Comparison of ENCODE assay signal across 24 cellular contexts in the genomic region with DNA sequence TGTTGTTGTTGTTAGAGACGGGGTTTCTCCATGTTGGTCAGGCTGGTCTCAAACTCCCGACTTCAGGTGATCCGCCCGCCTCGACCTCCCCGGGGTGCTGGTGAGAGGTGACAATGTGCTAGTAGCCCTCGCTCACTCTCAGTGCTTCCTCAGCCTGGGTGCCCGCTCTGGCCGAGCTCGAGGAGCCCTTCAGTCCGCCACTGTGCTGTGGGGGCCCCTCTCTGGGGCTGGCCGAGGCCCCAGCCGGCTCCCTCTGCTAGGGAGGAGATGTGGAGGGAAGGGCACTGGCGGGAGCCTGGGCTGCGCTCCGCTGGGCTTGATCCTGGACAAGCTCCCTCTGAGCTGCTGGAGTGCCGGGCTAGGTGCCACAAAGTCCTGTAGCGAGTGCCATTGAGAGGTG. TPM values are rescaled to one million over a fixed set of nuclear protein-coding genes. Genes with fewer than 3 reads are reported as not detected.
A peak's percentile ranks its signal among the peaks of the same experiment; 100 is the strongest.
DNase-seq lines count a peak whose midpoint lies in the region; ATAC-seq, FAIRE-seq and TF ChIP-seq lines count a peak whose summit lies in the region.
"Had no signal": no experiment of that assay in that cellular context is flagged by ENCODE, and none has a peak within 500 bp of the region (broad histone marks: within the 10 kb centered on the region; RNA-seq: fewer than 3 reads in every experiment).

No MANE protein-coding gene starts in this region.

- no TSS peak for BruUV-seq in HepG2 (replicated peaks; lab: Mats Ljungman, UMichigan)

- no peaks in the 10 kb centered on the region for H4K20me1 ChIP-seq in HepG2 (ENCODE audit: insufficient read depth, low read length)
- H4K20me1 ChIP-seq: BLaER1 had no signal

- H3K4me1 ChIP-seq in HepG2 (ENCODE audit: insufficient read depth, low read length) (no peaks in the 10 kb centered on the region), right lobe of liver (no peaks in the 10 kb centered on the region), testis (no peaks in the 10 kb centered on the region), thyroid gland (no peaks in the 10 kb centered on the region)
- H3K4me1 ChIP-seq: A549, BE2C had no signal

- POLR2A ChIA-PET in HepG2 (lab: Yijun Ruan, JAX): no interaction called here

- no peak overlapping the region for H2AFZ ChIP-seq in HepG2 (ENCODE audit: low read length)

- H3K27ac ChIP-seq in HepG2 (ENCODE audit: extremely low read length, insufficient read depth, low read length) (no peak overlapping the region), right lobe of liver (no peak overlapping the region), testis (no peak overlapping the region), thyroid gland (no peak overlapping the region)
- H3K27ac ChIP-seq: 22Rv1, A549, BLaER1 had no signal

- WGBS in HepG2 (ENCODE audit: low lambda C conversion rate): 80% methylated on average over 12 of the region's 18 CpGs
- WGBS in right lobe of liver (ENCODE audit: insufficient coverage, low coverage, low lambda C conversion rate, missing lambda C conversion rate): 96% methylated on average over 7 of the region's 18 CpGs
- 82 to 90% methylated on average over 10 to 18 of the region's 18 CpGs for WGBS in testis, 2 donors
- WGBS in thyroid gland, 2 donors: 92 to 95% methylated on average over 6 to 17 of the region's 18 CpGs

- H3K4me3 ChIP-seq in HepG2 (replicated peaks in 1 of 3; ENCODE audit: insufficient read depth in 1 of 3, low read depth in 2 of 3, low read length in 3 of 3) (no peak overlapping the region), right lobe of liver (no peak overlapping the region), testis (peak overlapping the region; percentile 18 to 41), thyroid gland (replicated peaks in 1 of 3) (no peak overlapping the region)
- H3K4me3 ChIP-seq: A549, BLaER1, GM12878 had no signal

- H3K9ac ChIP-seq in HepG2 (ENCODE audit: insufficient read depth, low read depth, low read length): no peak overlapping the region
- H3K9ac ChIP-seq: BLaER1 had no signal

- H3K36me3 ChIP-seq in HepG2 (replicated peaks in 1 of 2; ENCODE audit: control insufficient read depth in 1 of 2, insufficient read depth in 2 of 2, low read length in 2 of 2): no peaks in the 10 kb centered on the region
- no peaks in the 10 kb centered on the region for H3K36me3 ChIP-seq in right lobe of liver
- no peaks in the 10 kb centered on the region for H3K36me3 ChIP-seq in testis (ENCODE audit: low read depth, missing control alignments)
- no peaks in the 10 kb centered on the region for H3K36me3 ChIP-seq in thyroid gland
- H3K36me3 ChIP-seq: BE2C, BLaER1 had no signal

- 0 out of 3 replicates have a peak, but pooled peaks have one; percentile 34 for ATAC-seq in HepG2
- ATAC-seq in right lobe of liver: no peak
- ATAC-seq: A549, GM12878 had no signal

- H3K9me3 ChIP-seq in HepG2 (ENCODE audit: low read length) (no peaks in the 10 kb centered on the region), right lobe of liver (no peaks in the 10 kb centered on the region), testis (no peaks in the 10 kb centered on the region), thyroid gland (no peaks in the 10 kb centered on the region)
- H3K9me3 ChIP-seq: A549, BE2C had no signal

- TF ChIP-seq POLR2A in HepG2 (IDR thresholded peaks at IDR 0.05; ENCODE audit: insufficient read depth in 1 of 2, low read depth in 2 of 2, low read length in 2 of 2): no peak
- no peak for TF ChIP-seq POLR2A in right lobe of liver (IDR thresholded peaks at IDR 0.05)
- no peak for TF ChIP-seq POLR2A in testis (IDR thresholded peaks at IDR 0.05)
- no peak for TF ChIP-seq POLR2A in thyroid gland (IDR thresholded peaks at IDR 0.05)

- no peak overlapping the region for H3K4me2 ChIP-seq in HepG2 (ENCODE audit: low read depth, low read length)
- H3K4me2 ChIP-seq: A549, BLaER1 had no signal

- H3K79me2 ChIP-seq in HepG2 (ENCODE audit: insufficient read depth, low read length): no peaks in the 10 kb centered on the region

- CTCF ChIA-PET in HepG2 (lab: Yijun Ruan, JAX; ENCODE audit: low intra/inter-chr PET ratio, low total read pairs): no interaction called here

- in situ Hi-C loops in HepG2 (cut with HindIII; ENCODE audit: extremely low pct_ligation_motif_present, low pct_unique_long_range_greater_than_20kb): no loop called here

- TF ChIP-seq CTCF in HepG2 (CRISPR knock-in tag; IDR thresholded peaks at IDR 0.05) (no peak), right lobe of liver (IDR thresholded peaks at IDR 0.05) (no peak), testis (IDR thresholded peaks at IDR 0.05) (no peak), thyroid gland (IDR thresholded peaks at IDR 0.05) (no peak)

- FAIRE-seq in HepG2 (lab: Jason Lieb, UNC): no peak
- FAIRE-seq: A549, GM12878, GM12892, GM18507 had no signal

- intact Hi-C loops in HepG2 (cut with micrococcal nuclease; ENCODE audit: unreplicated experiment): no loop called here
- intact Hi-C loops in right lobe of liver (cut with DNase I): no loop called here
- intact Hi-C loops in testis (cut with DNase I; ENCODE audit: low total_unique reads): no loop called here
- intact Hi-C loops in thyroid gland (cut with DNase I): no loop called here

- TF ChIP-seq EP300 in HepG2 (IDR thresholded peaks at IDR 0.05; ENCODE audit: low read depth in 2 of 2, low read length in 2 of 2) (no peak), HepG2 (CRISPR knock-in tag; IDR thresholded peaks at IDR 0.05; ENCODE audit: borderline replicate concordance) (no peak)

- DNase-seq in HepG2 (ENCODE audit: low spot score) (no peak), right lobe of liver (no peak), testis (no peak), AG20443 (ENCODE audit: low spot score) (no peak), thyroid gland (no peak)
- DNase-seq: BE2C; C1 segment of cervical spinal cord; CD4-positive, alpha-beta memory T cell; CD4-positive, CD25-positive, alpha-beta regulatory T cell; CD8-positive, alpha-beta memory T cell; COR-L47; DMS 273 treated with DMSO at 0.1 percent for 48 hours; DMS153; DMS53; DMS79; DND-41; EL; GDM1 had no signal

- TF ChIP-seq RAD21 in HepG2 (CRISPR knock-in tag; IDR thresholded peaks at IDR 0.05): no peak

- H3K27me3 ChIP-seq in HepG2 (ENCODE audit: control insufficient read depth in 1 of 2, insufficient read depth in 2 of 2, low read length in 2 of 2) (peaks cover 3 to 22% of the 10 kb centered on the region in 2 experiments; a peak in 3 of 5 replicates), right lobe of liver (no peaks in the 10 kb centered on the region), testis (no peaks in the 10 kb centered on the region), thyroid gland (no peaks in the 10 kb centered on the region)
- H3K27me3 ChIP-seq: BLaER1 had no signal

TF ChIP-seq in HepG2, 621 proteins besides CTCF, POLR2A, EP300 and RAD21:
- TF ChIP-seq ZNF446 (CRISPR knock-in tag; IDR thresholded peaks at IDR 0.05): no peak

RNA-seq across cellular contexts. Expression of a gene that starts 21.7 kb away (rescaled TPM):
- 35.3 and 41.2 TPM in 2 replicates for total RNA-seq in HepG2 (2016; rRNA removed; fragmentation: Illumina TruSeq; extraction: Trizol)
- total RNA-seq in HepG2 (2016; cell fraction: cytosol; rRNA removed; fragmentation: Illumina TruSeq; extraction: Trizol; ENCODE audit: low read depth): 15.8 and 17.4 TPM in 2 replicates
- 35.0 and 41.3 TPM in 2 replicates for total RNA-seq in HepG2 (2016; cell fraction: insoluble cytoplasmic fraction; rRNA removed; fragmentation: Illumina TruSeq; extraction: Trizol)
- total RNA-seq in HepG2 (2016; cell fraction: membrane; rRNA removed; fragmentation: Illumina TruSeq; extraction: Trizol): 24.6 and 30.8 TPM in 2 replicates
- 63.6 and 68.6 TPM in 2 replicates for total RNA-seq in HepG2 (2016; cell fraction: nucleus; rRNA removed; fragmentation: Illumina TruSeq; extraction: Trizol)
- polyA plus RNA-seq in HepG2 (2011; rRNA removed): 58.6 and 60.9 TPM in 2 replicates
- 19.8 and 24.5 TPM in 2 replicates for polyA plus RNA-seq in HepG2 (2011; cell fraction: cytosol; rRNA removed)
- polyA plus RNA-seq in HepG2 (2011; cell fraction: nucleus; rRNA removed): 142 and 145 TPM in 2 replicates
- 30.2 and 36.7 TPM in 2 replicates for polyA plus RNA-seq in HepG2 (2012)
- 1.3 TPM in 2 replicates for polyA plus RNA-seq in HepG2 (2016; cell fraction: cytosol; fragmentation: Illumina TruSeq; extraction: Trizol; ENCODE audit: low read depth)
- 28.7 and 29.8 TPM in 2 replicates for polyA plus RNA-seq in HepG2 (2016; cell fraction: insoluble cytoplasmic fraction; fragmentation: Illumina TruSeq; extraction: Trizol; ENCODE audit: low read depth)
- 6.9 and 7.0 TPM in 2 replicates for polyA plus RNA-seq in HepG2 (2016; cell fraction: membrane; fragmentation: Illumina TruSeq; extraction: Trizol; ENCODE audit: low read depth)
- 82.3 and 82.9 TPM in 2 replicates for polyA plus RNA-seq in HepG2 (2016; cell fraction: nucleus; fragmentation: Illumina TruSeq; extraction: Trizol; ENCODE audit: insufficient read depth, low read depth)
- polyA minus RNA-seq in HepG2 (2011; rRNA and poly(A)+ RNA removed; ENCODE audit: low replicate concordance): 43.8 and 49.7 TPM in 2 replicates
- polyA minus RNA-seq in HepG2 (2011; cell fraction: cytosol; rRNA and poly(A)+ RNA removed): 26.5 and 29.1 TPM in 2 replicates
- 122 and 132 TPM in 2 replicates for polyA minus RNA-seq in HepG2 (2011; cell fraction: nucleus; rRNA and poly(A)+ RNA removed)
- total RNA-seq in right lobe of liver: 10 to 100 TPM; 26.3 to 63.1 (median 38.8) TPM
- 100 to 1,000 TPM in 1 of 2 donors, 10 to 100 TPM in 1; 99.1 to 106 TPM for total RNA-seq in testis
- polyA plus RNA-seq in testis (ENCODE audit: insufficient read depth, low read depth, low replicate concordance): 117 TPM
- 100 to 1,000 TPM; 110 to 166 (median 145) TPM for total RNA-seq in thyroid gland

Comparison
In these comparisons a context has a peak if more than half of its experiments do, and no peak if none do; other contexts are left out.
1. H3K4me3 ChIP-seq: peak in testis (2 of 2); none in HepG2 (0 of 3), right lobe of liver (0 of 3) and thyroid gland (0 of 3).